7 cellular contexts compared by ENCODE assay signal in genomic region chr11:1815751-1816150, GRCh38. TPM values are rescaled to one million over a fixed set of nuclear protein-coding genes. Genes with fewer than 3 reads are reported as not detected.
"Had no signal": no experiment of that assay in that cellular context is flagged by ENCODE, and none has a peak within 500 bp of the region (broad histone marks: within the 10 kb centered on the region; RNA-seq: fewer than 3 reads in every experiment).

No MANE protein-coding gene starts in this region.

- DNase-seq: IMR-90, KBM-7 had no signal

- ATAC-seq: HepG2, K562 had no signal

- H3K4me3 ChIP-seq: K562 had no signal

- H3K27ac ChIP-seq: HL-60 had no signal

- H3K4me1 Mint-ChIP-seq: IgD-negative memory B cell had no signal

- H3K4me3 Mint-ChIP-seq: IgD-negative memory B cell had no signal

RNA-seq across cellular contexts. Expression of gene SYT8, which starts 19.0 kb away (rescaled TPM):
- total RNA-seq: HT1080, IMR-90, K562 had no signal
- polyA plus RNA-seq: IgD-negative memory B cell, IMR-90, K562 had no signal

RNA-seq across cellular contexts. Expression of gene TNNI2, which starts 23.0 kb away (rescaled TPM):
- total RNA-seq: HT1080, IMR-90, K562 had no signal
- polyA plus RNA-seq: IMR-90, K562 had no signal

RNA-seq across cellular contexts. Expression of gene LSP1, which starts 37.1 kb away (rescaled TPM):
- total RNA-seq: IMR-90 had no signal
- polyA plus RNA-seq: IMR-90 had no signal
